Comparison of ENCODE assay signal across 10 cellular contexts in the genomic region with DNA sequence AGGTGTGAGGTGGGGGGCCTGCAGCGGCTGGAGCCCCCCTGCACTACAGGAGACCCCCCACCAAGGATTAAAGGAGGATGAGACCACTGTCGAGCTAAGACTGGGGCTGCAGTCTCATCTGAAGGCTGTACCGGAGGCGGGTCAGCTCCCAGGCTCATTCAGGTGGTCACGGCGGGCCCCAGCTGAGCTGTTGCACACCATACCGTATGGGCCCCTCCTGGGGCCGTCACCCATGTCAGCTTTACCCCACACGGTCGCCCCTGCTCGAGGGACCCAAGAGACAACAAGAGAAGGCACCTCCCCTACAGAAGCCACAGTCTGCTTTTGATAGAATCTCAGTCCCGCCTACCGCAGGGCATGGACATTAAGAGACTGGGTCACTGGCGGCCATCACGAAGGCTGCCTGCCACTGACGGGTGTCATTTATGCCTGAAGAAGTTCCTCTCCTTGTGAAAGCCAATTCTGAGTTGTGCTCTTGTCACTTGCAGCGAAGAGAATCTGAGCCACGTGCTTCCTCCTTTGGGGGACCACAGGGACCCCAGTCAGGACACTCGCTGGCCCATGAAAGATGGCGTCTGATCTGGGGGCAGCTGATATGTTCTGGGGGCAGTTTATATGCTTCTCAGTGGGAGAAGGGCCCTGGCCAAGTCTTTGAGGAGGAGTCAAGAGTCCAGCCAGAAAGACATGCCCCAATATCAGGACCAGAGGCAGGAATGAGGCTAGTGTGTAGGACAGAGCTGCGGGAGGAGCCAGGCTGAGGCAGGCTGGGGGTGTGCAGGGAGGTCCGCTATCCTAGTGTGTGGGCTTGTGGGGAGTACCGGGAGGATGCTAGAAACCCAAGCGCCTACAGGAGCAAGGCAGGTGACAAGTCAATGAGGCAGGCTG.
"Had no signal": no experiment of that assay in that cellular context is flagged by ENCODE, and none has a peak within 500 bp of the region (broad histone marks: within the 10 kb centered on the region; RNA-seq: fewer than 3 reads in every experiment).

No MANE protein-coding gene starts in this region.

- ATAC-seq: heart left ventricle had no signal

- H3K4me1 Mint-ChIP-seq: activated CD4-positive, alpha-beta T cell treated with anti-CD3 and anti-CD28 coated beads, Interleukin-2, amount 10 ng/mL, durations not matched to agents 24 days and 14 days had no signal

- H3K27ac Mint-ChIP-seq: activated B cell treated with CpG ODN at 0.5 μM for 24 hours; activated CD4-positive, alpha-beta T cell treated with anti-CD3 and anti-CD28 coated beads, Interleukin-2, amount 10 ng/mL, durations not matched to agents 24 days and 14 days; naive B cell had no signal

- H3K4me3 Mint-ChIP-seq: activated B cell treated with CpG ODN at 0.5 μM for 24 hours; activated CD4-positive, alpha-beta T cell treated with anti-CD3 and anti-CD28 coated beads, Interleukin-2, amount 10 ng/mL, durations not matched to agents 24 days and 14 days; naive B cell had no signal

- DNase-seq: activated B cell treated with CpG ODN at 0.5 μM for 24 hours; activated CD4-positive, alpha-beta T cell treated with anti-CD3 and anti-CD28 coated beads, Interleukin-2, amount 10 ng/mL, durations not matched to agents 24 days and 14 days; activated gamma-delta T cell; effector CD4-positive, alpha-beta T cell; naive B cell; occipital lobe; SK-N-SH; stimulated activated CD4-positive, alpha-beta T cell treated with anti-CD3 and anti-CD28 coated beads, Interleukin-4, amount 100 ng/mL, for 4 hours; stomach had no signal

- H3K27me3 Mint-ChIP-seq: activated B cell treated with CpG ODN at 0.5 μM for 24 hours; activated CD4-positive, alpha-beta T cell treated with anti-CD3 and anti-CD28 coated beads, Interleukin-2, amount 10 ng/mL, durations not matched to agents 24 days and 14 days had no signal
